19 cellular contexts compared by ENCODE assay signal in genomic region chr17:46878055-46878454, GRCh38. TPM values are rescaled to one million over a fixed set of nuclear protein-coding genes. Genes with fewer than 3 reads are reported as not detected.
DNase-seq lines count a peak whose midpoint lies in the region; ATAC-seq and TF ChIP-seq lines count a peak whose summit lies in the region.
"Had no signal": no experiment of that assay in that cellular context is flagged by ENCODE, and none has a peak within 500 bp of the region (broad histone marks: within the 10 kb centered on the region; RNA-seq: fewer than 3 reads in every experiment).

No MANE protein-coding gene starts in this region.

- no peaks in the 10 kb centered on the region for H3K9me3 Mint-ChIP-seq in activated CD8-positive, alpha-beta T cell treated with anti-CD3 and anti-CD28 coated beads for 36 hours
- no peaks in the 10 kb centered on the region for H3K9me3 Mint-ChIP-seq in activated CD8-positive, alpha-beta T cell treated with anti-CD3 and anti-CD28 coated beads, Interleukin-2, amount 10 ng/mL, durations not matched to agents 7 days and 5 days (ENCODE audit: insufficient read depth)
- H3K9me3 Mint-ChIP-seq: activated naive CD4-positive, alpha-beta T cell treated with anti-CD3 and anti-CD28 coated beads for 36 hours; CD4-positive, alpha-beta memory T cell; stimulated activated naive B cell treated with anti-CD40 and anti-IgM and Interleukin-4, amounts not matched to agents 10 μg/mL and 1 μg/mL and 100 μg/mL, for 72 hours had no signal

- TF ChIP-seq POLR2A in gastroesophageal sphincter (IDR thresholded peaks at IDR 0.05) = no peak

- H3K4me1 ChIP-seq in gastroesophageal sphincter (no peaks in the 10 kb centered on the region), lower lobe of right lung (peaks cover 19% of the 10 kb centered on the region), tibial artery (no peaks in the 10 kb centered on the region)

- no peak for TF ChIP-seq EP300 in gastroesophageal sphincter (IDR thresholded peaks at IDR 0.05)

- POLR2A ChIA-PET in activated CD8-positive, alpha-beta T cell treated with anti-CD3 and anti-CD28 coated beads for 36 hours (lab: Charles Lee) = no interaction called here
- POLR2A ChIA-PET in activated CD8-positive, alpha-beta T cell treated with anti-CD3 and anti-CD28 coated beads, Interleukin-2, amount 10 ng/mL, durations not matched to agents 7 days and 5 days (lab: Charles Lee) = no interaction called here

- DNase-seq in activated CD8-positive, alpha-beta T cell treated with anti-CD3 and anti-CD28 coated beads for 36 hours = no peak
- DNase-seq in activated CD8-positive, alpha-beta T cell treated with anti-CD3 and anti-CD28 coated beads, Interleukin-2, amount 10 ng/mL, durations not matched to agents 7 days and 5 days = no peak
- DNase-seq in lower lobe of right lung = peak; percentile 70
- DNase-seq in tibial artery = peak; percentile 57 to 74
- DNase-seq in HuH-7 (ENCODE audit: low spot score) = no peak
- DNase-seq: 8988T; activated CD4-positive, CD25-positive, alpha-beta regulatory T cell treated with anti-CD3 and anti-CD28 coated beads, Interleukin-2, amount 50 U/mL, for 72 hours; CD4-positive, alpha-beta memory T cell; GM23248; NCI-H1694 treated with DMSO at 0.1 percent for 48 hours; NCI-H446; occipital lobe; stimulated activated naive B cell treated with anti-CD40 and anti-IgM and Interleukin-4, amounts not matched to agents 10 μg/mL and 1 μg/mL and 100 μg/mL, for 72 hours had no signal

- H3K36me3 ChIP-seq in gastroesophageal sphincter = no peaks in the 10 kb centered on the region
- no peaks in the 10 kb centered on the region for H3K36me3 ChIP-seq in lower lobe of right lung
- H3K36me3 ChIP-seq in tibial artery = no peaks in the 10 kb centered on the region

- no peaks in the 10 kb centered on the region for H3K27me3 Mint-ChIP-seq in activated CD8-positive, alpha-beta T cell treated with anti-CD3 and anti-CD28 coated beads for 36 hours
- H3K27me3 Mint-ChIP-seq in activated CD8-positive, alpha-beta T cell treated with anti-CD3 and anti-CD28 coated beads, Interleukin-2, amount 10 ng/mL, durations not matched to agents 7 days and 5 days (ENCODE audit: low read depth) = no peaks in the 10 kb centered on the region
- H3K27me3 Mint-ChIP-seq: CD4-positive, alpha-beta memory T cell; stimulated activated naive B cell treated with anti-CD40 and anti-IgM and Interleukin-4, amounts not matched to agents 10 μg/mL and 1 μg/mL and 100 μg/mL, for 72 hours had no signal

- H3K36me3 Mint-ChIP-seq in activated CD8-positive, alpha-beta T cell treated with anti-CD3 and anti-CD28 coated beads for 36 hours (ENCODE audit: low read depth) = no peaks in the 10 kb centered on the region
- no peaks in the 10 kb centered on the region for H3K36me3 Mint-ChIP-seq in activated CD8-positive, alpha-beta T cell treated with anti-CD3 and anti-CD28 coated beads, Interleukin-2, amount 10 ng/mL, durations not matched to agents 7 days and 5 days (ENCODE audit: low read depth)
- H3K36me3 Mint-ChIP-seq: CD4-positive, alpha-beta memory T cell; stimulated activated naive B cell treated with anti-CD40 and anti-IgM and Interleukin-4, amounts not matched to agents 10 μg/mL and 1 μg/mL and 100 μg/mL, for 72 hours had no signal

- WGBS in gastroesophageal sphincter (ENCODE audit: low coverage in 1 of 2), 2 donors = 10% methylated on average over 2 of the region's 6 CpGs; no CpG with 5 or more reads in 1 of the 2 donors

- H3K9me3 ChIP-seq in gastroesophageal sphincter = no peaks in the 10 kb centered on the region
- H3K9me3 ChIP-seq in lower lobe of right lung = no peaks in the 10 kb centered on the region
- H3K9me3 ChIP-seq in tibial artery = no peaks in the 10 kb centered on the region

- H3K4me1 Mint-ChIP-seq in activated CD8-positive, alpha-beta T cell treated with anti-CD3 and anti-CD28 coated beads for 36 hours (ENCODE audit: low read depth) = peaks cover 5% of the 10 kb centered on the region
- peaks cover 9% of the 10 kb centered on the region for H3K4me1 Mint-ChIP-seq in activated CD8-positive, alpha-beta T cell treated with anti-CD3 and anti-CD28 coated beads, Interleukin-2, amount 10 ng/mL, durations not matched to agents 7 days and 5 days (ENCODE audit: low read depth)
- H3K4me1 Mint-ChIP-seq: CD4-positive, alpha-beta memory T cell had no signal

- no peak for TF ChIP-seq CTCF in activated CD8-positive, alpha-beta T cell treated with anti-CD3 and anti-CD28 coated beads for 36 hours (IDR thresholded peaks at IDR 0.05)
- TF ChIP-seq CTCF in gastroesophageal sphincter (IDR thresholded peaks at IDR 0.05) (no peak), lower lobe of right lung (IDR thresholded peaks at IDR 0.05) (no peak), tibial artery (IDR thresholded peaks at IDR 0.05) (no peak)

- H3K27me3 ChIP-seq in gastroesophageal sphincter (peaks cover 5% of the 10 kb centered on the region), lower lobe of right lung (ENCODE audit: low read depth) (no peaks in the 10 kb centered on the region), tibial artery (peaks cover 0 to 18% of the 10 kb centered on the region in 2 donors)

- CTCF ChIA-PET in activated CD8-positive, alpha-beta T cell treated with anti-CD3 and anti-CD28 coated beads for 36 hours (lab: Charles Lee) = interaction anchor here (1.7 kb wide), 1 partner anchor 25 kb away, joined by 4 read pairs; no protein-coding TSS in a partner anchor
- CTCF ChIA-PET in activated CD8-positive, alpha-beta T cell treated with anti-CD3 and anti-CD28 coated beads, Interleukin-2, amount 10 ng/mL, durations not matched to agents 7 days and 5 days (lab: Charles Lee) = interaction anchor here (1.5 kb wide), 1 partner anchor 23 kb away, joined by 3 read pairs; no protein-coding TSS in a partner anchor

- intact Hi-C loops in activated CD8-positive, alpha-beta T cell treated with anti-CD3 and anti-CD28 coated beads for 36 hours (cut with micrococcal nuclease) = no loop called here
- intact Hi-C loops in lower lobe of right lung (cut with DNase I) = no loop called here
- intact Hi-C loops in tibial artery (cut with DNase I; ENCODE audit: low total_unique reads) = no loop called here

- H3K27ac Mint-ChIP-seq in activated CD8-positive, alpha-beta T cell treated with anti-CD3 and anti-CD28 coated beads for 36 hours = peak overlapping the region; percentile 13
- H3K27ac Mint-ChIP-seq in activated CD8-positive, alpha-beta T cell treated with anti-CD3 and anti-CD28 coated beads, Interleukin-2, amount 10 ng/mL, durations not matched to agents 7 days and 5 days = no peak overlapping the region
- H3K27ac Mint-ChIP-seq: activated naive CD4-positive, alpha-beta T cell treated with anti-CD3 and anti-CD28 coated beads for 36 hours; stimulated activated naive B cell treated with anti-CD40 and anti-IgM and Interleukin-4, amounts not matched to agents 10 μg/mL and 1 μg/mL and 100 μg/mL, for 72 hours had no signal

- ATAC-seq in activated CD8-positive, alpha-beta T cell treated with anti-CD3 and anti-CD28 coated beads for 36 hours = no peak
- ATAC-seq in activated CD8-positive, alpha-beta T cell treated with anti-CD3 and anti-CD28 coated beads, Interleukin-2, amount 10 ng/mL, durations not matched to agents 7 days and 5 days = no peak
- ATAC-seq in gastroesophageal sphincter = peak; percentile 77
- ATAC-seq in lower lobe of right lung = peak; percentile 49 to 62
- ATAC-seq in GM19463 (IDR thresholded peaks at IDR 0.05; ENCODE audit: unreplicated experiment) = no peak
- ATAC-seq in HG03039 (IDR thresholded peaks at IDR 0.05; ENCODE audit: unreplicated experiment) = no peak
- ATAC-seq: stimulated activated naive B cell treated with anti-CD40 and anti-IgM and Interleukin-4, amounts not matched to agents 10 μg/mL and 1 μg/mL and 100 μg/mL, for 72 hours had no signal

- H3K27ac ChIP-seq in gastroesophageal sphincter (peak overlapping the region in 3 of 4 donors; percentile 31 to 60 (median 40)), lower lobe of right lung (peak overlapping the region; percentile 31), tibial artery (no peak overlapping the region)
- H3K27ac ChIP-seq: GM23248 had no signal

- H3K4me3 ChIP-seq in gastroesophageal sphincter = no peak overlapping the region
- H3K4me3 ChIP-seq in lower lobe of right lung = no peak overlapping the region
- H3K4me3 ChIP-seq in tibial artery = no peak overlapping the region
- H3K4me3 ChIP-seq: GM23248, skin epidermis had no signal

- H3K4me3 Mint-ChIP-seq in activated CD8-positive, alpha-beta T cell treated with anti-CD3 and anti-CD28 coated beads for 36 hours = no peak overlapping the region
- no peak overlapping the region for H3K4me3 Mint-ChIP-seq in activated CD8-positive, alpha-beta T cell treated with anti-CD3 and anti-CD28 coated beads, Interleukin-2, amount 10 ng/mL, durations not matched to agents 7 days and 5 days
- H3K4me3 Mint-ChIP-seq: activated naive CD4-positive, alpha-beta T cell treated with anti-CD3 and anti-CD28 coated beads for 36 hours; CD4-positive, alpha-beta memory T cell; stimulated activated naive B cell treated with anti-CD40 and anti-IgM and Interleukin-4, amounts not matched to agents 10 μg/mL and 1 μg/mL and 100 μg/mL, for 72 hours had no signal

RNA-seq across cellular contexts. Expression of gene WNT9B, which starts 26.7 kb away (rescaled TPM):
- total RNA-seq in activated CD8-positive, alpha-beta T cell treated with anti-CD3 and anti-CD28 coated beads for 36 hours = not detected
- not detected for total RNA-seq in activated CD8-positive, alpha-beta T cell treated with anti-CD3 and anti-CD28 coated beads, Interleukin-2, amount 10 ng/mL, durations not matched to agents 7 days and 5 days
- total RNA-seq in gastroesophageal sphincter = under 1 TPM in 3 of 4 donors, not detected in 1; 0.31 to 0.81 (median 0.45) TPM
- total RNA-seq in lower lobe of right lung = 0.80 TPM
- total RNA-seq: activated naive CD4-positive, alpha-beta T cell treated with anti-CD3 and anti-CD28 coated beads for 36 hours; CD4-positive, alpha-beta memory T cell; dermis microvascular lymphatic vessel endothelial cell; GM23248; occipital lobe had no signal

RNA-seq across cellular contexts. Expression of gene GOSR2, which starts 44.9 kb away (rescaled TPM):
- 10 to 100 TPM; 44.8 to 50.0 TPM for total RNA-seq in activated CD8-positive, alpha-beta T cell treated with anti-CD3 and anti-CD28 coated beads for 36 hours
- total RNA-seq in activated CD8-positive, alpha-beta T cell treated with anti-CD3 and anti-CD28 coated beads, Interleukin-2, amount 10 ng/mL, durations not matched to agents 7 days and 5 days = 10 to 100 TPM; 50.6 to 51.5 TPM
- total RNA-seq in gastroesophageal sphincter (10 to 100 TPM; 37.8 to 53.1 (median 45.5) TPM), lower lobe of right lung (55.2 TPM)

RNA-seq across cellular contexts. Expression of gene WNT3, which starts 59.6 kb away (rescaled TPM):
- under 1 TPM in 1 of 2 experiments, not detected in 1; 0.09 TPM for total RNA-seq in activated CD8-positive, alpha-beta T cell treated with anti-CD3 and anti-CD28 coated beads for 36 hours
- not detected for total RNA-seq in activated CD8-positive, alpha-beta T cell treated with anti-CD3 and anti-CD28 coated beads, Interleukin-2, amount 10 ng/mL, durations not matched to agents 7 days and 5 days
- total RNA-seq in gastroesophageal sphincter (1 to 10 TPM in 2 of 4 donors, under 1 TPM in 2; 0.62 to 1.4 (median 0.99) TPM), lower lobe of right lung (2.2 TPM)
- total RNA-seq: activated naive CD4-positive, alpha-beta T cell treated with anti-CD3 and anti-CD28 coated beads for 36 hours; CD4-positive, alpha-beta memory T cell had no signal

Comparison
In these comparisons a context has a peak if more than half of its experiments do, and no peak if none do; other contexts are left out.
1. ATAC-seq: peak in gastroesophageal sphincter (single experiment) and lower lobe of right lung (2 of 2); none in activated CD8-positive, alpha-beta T cell treated with anti-CD3 and anti-CD28 coated beads for 36 hours (single experiment), activated CD8-positive, alpha-beta T cell treated with anti-CD3 and anti-CD28 coated beads, Interleukin-2, amount 10 ng/mL, durations not matched to agents 7 days and 5 days (single experiment), GM19463 (single experiment) and HG03039 (single experiment).
2. DNase-seq: peak in lower lobe of right lung (single experiment) and tibial artery (2 of 2); none in activated CD8-positive, alpha-beta T cell treated with anti-CD3 and anti-CD28 coated beads for 36 hours (single experiment), activated CD8-positive, alpha-beta T cell treated with anti-CD3 and anti-CD28 coated beads, Interleukin-2, amount 10 ng/mL, durations not matched to agents 7 days and 5 days (single experiment) and HuH-7 (single experiment).
3. H3K27ac ChIP-seq: peak in gastroesophageal sphincter (3 of 4) and lower lobe of right lung (single experiment); none in tibial artery (0 of 2).